Comparison of ENCODE assay signal across 1 cellular context in the genomic region with DNA sequence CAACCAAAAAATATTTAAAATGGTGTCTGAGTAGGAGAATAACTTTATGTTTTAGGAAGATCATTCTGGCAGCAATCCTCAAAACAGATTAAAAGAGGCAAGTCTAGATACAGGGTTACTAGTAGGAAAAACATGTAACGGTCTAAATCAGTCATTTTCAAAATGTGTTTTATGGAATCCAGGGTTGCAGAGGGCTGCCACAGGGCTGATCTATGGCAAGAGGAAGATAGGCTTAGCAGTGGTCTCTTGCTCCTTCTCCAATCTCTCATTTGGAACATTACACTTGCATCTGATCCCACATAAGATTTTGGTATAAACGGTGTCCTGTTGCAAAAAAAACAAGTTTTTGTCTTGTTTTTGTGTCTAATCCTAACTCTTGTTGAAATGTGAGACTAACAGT.
TF ChIP-seq lines count a peak whose summit lies in the region.

No MANE protein-coding gene starts in this region.

TF ChIP-seq in GM23338, 12 proteins besides CTCF, POLR2A, EP300 and RAD21:
- no peak for TF ChIP-seq EZH2phosphoT487 (IDR thresholded peaks at IDR 0.05; ENCODE audit: unreplicated experiment)
- TF ChIP-seq, protein P1, sequence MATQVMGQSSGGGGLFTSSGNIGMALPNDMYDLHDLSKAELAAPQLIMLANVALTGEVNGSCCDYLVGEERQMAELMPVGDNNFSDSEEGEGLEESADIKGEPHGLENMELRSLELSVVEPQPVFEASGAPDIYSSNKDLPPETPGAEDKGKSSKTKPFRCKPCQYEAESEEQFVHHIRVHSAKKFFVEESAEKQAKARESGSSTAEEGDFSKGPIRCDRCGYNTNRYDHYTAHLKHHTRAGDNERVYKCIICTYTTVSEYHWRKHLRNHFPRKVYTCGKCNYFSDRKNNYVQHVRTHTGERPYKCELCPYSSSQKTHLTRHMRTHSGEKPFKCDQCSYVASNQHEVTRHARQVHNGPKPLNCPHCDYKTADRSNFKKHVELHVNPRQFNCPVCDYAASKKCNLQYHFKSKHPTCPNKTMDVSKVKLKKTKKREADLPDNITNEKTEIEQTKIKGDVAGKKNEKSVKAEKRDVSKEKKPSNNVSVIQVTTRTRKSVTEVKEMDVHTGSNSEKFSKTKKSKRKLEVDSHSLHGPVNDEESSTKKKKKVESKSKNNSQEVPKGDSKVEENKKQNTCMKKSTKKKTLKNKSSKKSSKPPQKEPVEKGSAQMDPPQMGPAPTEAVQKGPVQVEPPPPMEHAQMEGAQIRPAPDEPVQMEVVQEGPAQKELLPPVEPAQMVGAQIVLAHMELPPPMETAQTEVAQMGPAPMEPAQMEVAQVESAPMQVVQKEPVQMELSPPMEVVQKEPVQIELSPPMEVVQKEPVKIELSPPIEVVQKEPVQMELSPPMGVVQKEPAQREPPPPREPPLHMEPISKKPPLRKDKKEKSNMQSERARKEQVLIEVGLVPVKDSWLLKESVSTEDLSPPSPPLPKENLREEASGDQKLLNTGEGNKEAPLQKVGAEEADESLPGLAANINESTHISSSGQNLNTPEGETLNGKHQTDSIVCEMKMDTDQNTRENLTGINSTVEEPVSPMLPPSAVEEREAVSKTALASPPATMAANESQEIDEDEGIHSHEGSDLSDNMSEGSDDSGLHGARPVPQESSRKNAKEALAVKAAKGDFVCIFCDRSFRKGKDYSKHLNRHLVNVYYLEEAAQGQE (IDR thresholded peaks at IDR 0.05; ENCODE audit: unreplicated experiment) = no peak
- no peak for TF ChIP-seq POLR2AphosphoS5 (IDR thresholded peaks at IDR 0.05; ENCODE audit: low read depth)
- TF ChIP-seq NANOG (IDR thresholded peaks at IDR 0.05; ENCODE audit: borderline replicate concordance) = no peak
